In genomic region chr11:73974611-73975478, GRCh38 we compare ENCODE assay signal across 1 cellular context.
TF ChIP-seq lines count a peak whose summit lies in the region.

No MANE protein-coding gene starts in this region.

TF ChIP-seq in IMR-90, 13 proteins besides CTCF, POLR2A, EP300 and RAD21:
- TF ChIP-seq SMC3 (IDR thresholded peaks at IDR 0.05; ENCODE audit: low read depth, low read length) (no peak), CEBPB (IDR thresholded peaks at IDR 0.05; ENCODE audit: low read depth, low read length) (no peak), FOS (IDR thresholded peaks at IDR 0.05; ENCODE audit: low read depth, low read length) (no peak), MAZ (IDR thresholded peaks at IDR 0.05; ENCODE audit: borderline replicate concordance, low read depth, low read length) (no peak), CHD1 (IDR thresholded peaks at IDR 0.05; ENCODE audit: low read depth, low read length) (no peak), RFX5 (IDR thresholded peaks at IDR 0.05; ENCODE audit: low read depth, low read length) (no peak), NFE2L2 (IDR thresholded peaks at IDR 0.05; ENCODE audit: low read depth, low read length) (no peak), RCOR1 (IDR thresholded peaks at IDR 0.05; ENCODE audit: insufficient replicate concordance, low read length) (no peak), MXI1 (IDR thresholded peaks at IDR 0.05; ENCODE audit: borderline replicate concordance, low read depth, low read length) (no peak), BHLHE40 (IDR thresholded peaks at IDR 0.05; ENCODE audit: low read depth, low read length) (no peak), ELK1 (IDR thresholded peaks at IDR 0.05; ENCODE audit: borderline replicate concordance, low read depth, low read length) (no peak), MAFK (IDR thresholded peaks at IDR 0.05; ENCODE audit: low read depth, low read length) (no peak), USF2 (IDR thresholded peaks at IDR 0.05; ENCODE audit: low read depth, low read length) (no peak)
